Comparison of ENCODE assay signal across 12 cellular contexts in genomic region chr11:850777-851762, GRCh38. TPM values are rescaled to one million over a fixed set of nuclear protein-coding genes. Genes with fewer than 3 reads are reported as not detected.
DNase-seq lines count a peak whose midpoint lies in the region; ATAC-seq, FAIRE-seq and TF ChIP-seq lines count a peak whose summit lies in the region.
"Had no signal": no experiment of that assay in that cellular context is flagged by ENCODE, and none has a peak within 500 bp of the region (broad histone marks: within the 10 kb centered on the region; RNA-seq: fewer than 3 reads in every experiment).

No MANE protein-coding gene starts in this region.

- H4K20me1 ChIP-seq in GM12878 (ENCODE audit: control insufficient read depth, insufficient read depth) = no peaks in the 10 kb centered on the region

- H3K36me3 ChIP-seq in GM12878 (ENCODE audit: control insufficient read depth in 2 of 2, insufficient read depth in 2 of 2, low read length in 1 of 2) (no peaks in the 10 kb centered on the region), Peyer's patch (no peaks in the 10 kb centered on the region)
- H3K36me3 ChIP-seq: breast epithelium, thoracic aorta had no signal

- peak; percentile 56 for DNase-seq in DMS 273 (lab: John Stamatoyannopoulos, UW; ENCODE audit: unreplicated experiment)
- no peak for DNase-seq in DMS 273 treated with DMSO at 0.1 percent for 48 hours (lab: John Stamatoyannopoulos, UW)
- DNase-seq in HFF-Myc (ENCODE audit: extremely low read depth, low read depth) = no peak
- DNase-seq in GM12878 (ENCODE audit: low read depth, low spot score) = no peak
- no peak for DNase-seq in NCI-H187 treated with DMSO at 0.1 percent for 48 hours (lab: John Stamatoyannopoulos, UW)
- DNase-seq in Peyer's patch = no peak
- DNase-seq: NCI-H2029 treated with DMSO at 0.1 percent for 48 hours had no signal

- no peaks in the 10 kb centered on the region for H3K9me3 ChIP-seq in GM12878 (replicated peaks; ENCODE audit: control insufficient read depth, insufficient read depth, low read length)
- H3K9me3 ChIP-seq in Peyer's patch = no peaks in the 10 kb centered on the region
- H3K9me3 ChIP-seq: breast epithelium, thoracic aorta had no signal

- in situ Hi-C loops in GM12878 (cut with MboI) = no loop called here

- no peaks in the 10 kb centered on the region for H3K79me2 ChIP-seq in GM12878 (ENCODE audit: control insufficient read depth, insufficient read depth, low read length)

- no peaks in the 10 kb centered on the region; a peak in 1 of 4 replicates for H3K27me3 ChIP-seq in GM12878 (replicated peaks in 1 of 2; ENCODE audit: control insufficient read depth in 2 of 2, insufficient read depth in 2 of 2, low read length in 1 of 2)
- H3K27me3 ChIP-seq in Peyer's patch = peaks cover 0 to 10% of the 10 kb centered on the region in 2 donors
- H3K27me3 ChIP-seq: breast epithelium had no signal

- H3K4me3 Mint-ChIP-seq in nephron = peak overlapping the region; percentile 80 to 84 (median 82)

- H3K9me3 Mint-ChIP-seq in nephron = no peaks in the 10 kb centered on the region

- no peak for TF ChIP-seq POLR2A in GM12878 (IDR thresholded peaks at IDR 0.05; ENCODE audit: low read depth, low read length)
- TF ChIP-seq POLR2A in Peyer's patch (IDR thresholded peaks at IDR 0.05) = no peak

- TF ChIP-seq CTCF in HFF-Myc (IDR thresholded peaks at IDR 0.05; ENCODE audit: low read depth, low read length, missing control alignments) = no peak
- peak; percentile 11 to 31 (median 23); a peak in 3 of 6 replicates for TF ChIP-seq CTCF in GM12878 (IDR thresholded peaks at IDR 0.05 in 2 of 3, conservative IDR thresholded peaks at IDR 0.05 in 1 of 3; ENCODE audit: control insufficient read depth in 2 of 3, extremely low read depth in 1 of 3, insufficient read depth in 1 of 3, low read depth in 3 of 3, low read length in 3 of 3)
- peak in 1 of 3 experiments; percentile 12 for TF ChIP-seq CTCF in nephron (IDR thresholded peaks at IDR 0.05; ENCODE audit: unreplicated experiment in 3 of 3)
- TF ChIP-seq CTCF in Peyer's patch (IDR thresholded peaks at IDR 0.05) = peak in 1 of 6 experiments; percentile 11

- H3K4me1 Mint-ChIP-seq in nephron = peaks cover 9% of the 10 kb centered on the region

- RAD21 ChIA-PET in GM12878 (lab: Charles Lee; ENCODE audit: unreplicated experiment) = no interaction called here

- CTCF ChIA-PET in GM12878 (lab: Yijun Ruan, JAX) = interaction anchor here (1.0 kb wide), 1 partner anchor 200 kb away, joined by 5 read pairs; no protein-coding TSS in a partner anchor

- H3K36me3 Mint-ChIP-seq in nephron (ENCODE audit: low read depth) = no peaks in the 10 kb centered on the region

- H3K4me2 ChIP-seq in GM12878 (ENCODE audit: control insufficient read depth, insufficient read depth) = no peak overlapping the region

- intact Hi-C loops in GM12878 (cut with micrococcal nuclease; ENCODE audit: unreplicated experiment) = no loop called here

- H3K9ac ChIP-seq in GM12878 (ENCODE audit: control insufficient read depth, insufficient read depth, low read length) = no peak overlapping the region

- no peaks in the 10 kb centered on the region for H3K4me1 ChIP-seq in GM12878 (ENCODE audit: control insufficient read depth, insufficient read depth, low read length)
- peaks cover 0 to 36% (median 18%) of the 10 kb centered on the region in 4 donors for H3K4me1 ChIP-seq in Peyer's patch

- peaks cover 4% of the 10 kb centered on the region for H3K27me3 Mint-ChIP-seq in nephron (ENCODE audit: low read depth)

- no peak for TF ChIP-seq EP300 in GM12878 (IDR thresholded peaks at IDR 0.05; ENCODE audit: borderline replicate concordance in 1 of 2, control insufficient read depth in 1 of 2, low read depth in 2 of 2, low read length in 2 of 2)

- ATAC-seq in GM12878 (peak; percentile 27; the same call in 1 of the 3 replicates), HG03342 (IDR thresholded peaks at IDR 0.05; ENCODE audit: unreplicated experiment) (no peak)

- POLR2A ChIA-PET in GM12878 (lab: Charles Lee) = no interaction called here

- H3K4me3 ChIP-seq in HFF-Myc (replicated peaks; ENCODE audit: low read depth, low read length) = 0 out of 2 replicates have a peak overlapping the region, but pooled peaks have one; percentile 1
- H3K4me3 ChIP-seq in GM12878 = no peak overlapping the region
- no peak overlapping the region for H3K4me3 ChIP-seq in Peyer's patch

- H2AFZ ChIP-seq in GM12878 (ENCODE audit: control insufficient read depth, low read depth, low read length) = no peak overlapping the region

- FAIRE-seq in GM12878 (lab: Jason Lieb, UNC) = no peak

- SMC1A ChIA-PET in GM12878 (lab: Charles Lee; ENCODE audit: uncharacterized antibody, unreplicated experiment) = no interaction called here

- H3K27ac ChIP-seq in GM12878 (ENCODE audit: control insufficient read depth, insufficient read depth) (no peak overlapping the region), Peyer's patch (no peak overlapping the region)
- H3K27ac ChIP-seq: 22Rv1, thoracic aorta had no signal

- peak; percentile 49 for TF ChIP-seq RAD21 in GM12878 (IDR thresholded peaks at IDR 0.05; ENCODE audit: insufficient read depth, low read depth, low read length)

- no TSS peak for BruUV-seq in GM12878 (replicated peaks; lab: Mats Ljungman, UMichigan)

- 78% methylated on average over 21 of the region's 28 CpGs for WGBS in GM12878 (ENCODE audit: insufficient coverage, insufficient replicate concordance, low lambda C conversion rate, missing lambda C conversion rate)

- no peak overlapping the region for H3K27ac Mint-ChIP-seq in nephron

RNA-seq across cellular contexts. Expression of gene TSPAN4, which starts 8.4 kb away (rescaled TPM):
- 47.0 and 47.6 TPM in 2 replicates for total RNA-seq in GM12878 (2013; cell fraction: nucleolus; rRNA removed)
- total RNA-seq in GM12878 (2014; rRNA removed) (9.3 and 10.1 TPM in 2 replicates), GM12878 (2014; rRNA removed; fragmentation: Illumina TruSeq; extraction: Trizol) (2.3 and 2.7 TPM in 2 replicates), GM12878 (2021) (8.7 and 9.0 TPM in 2 replicates), Peyer's patch (10 to 100 TPM; 20.0 to 52.1 (median 38.4) TPM)
- polyA plus RNA-seq in GM12878 (2011; ENCODE audit: low read depth) = 3.5 TPM
- polyA plus RNA-seq in GM12878 (2011; rRNA removed) (6.5 and 13.4 TPM in 2 replicates), GM12878 (2014; fragmentation: Illumina TruSeq; extraction: Trizol) (0.96 TPM in 1 of 2 replicates, not detected in the other), GM12878 (2014; fragmentation: Nextera tagmentation; extraction: Ambion mirVana) (under 1 TPM in 1 of 2 experiments, not detected in 1; 0.37 TPM), GM12878 (2014; rRNA removed) (11.6 and 14.0 TPM in 2 replicates), GM12878 (2016; fragmentation: Nextera tagmentation; extraction: Ambion mirVana) (1 to 10 TPM; 7.6 to 8.5 TPM)
- 22.9 and 34.0 TPM in 2 replicates for polyA plus RNA-seq in GM12878 (2011; cell fraction: cytosol; rRNA removed)
- polyA plus RNA-seq in GM12878 (2011; cell fraction: nucleus; rRNA removed) = 75.6 and 100 TPM in 2 replicates
- polyA plus RNA-seq in GM12878 (2012) = 6.5 and 6.8 TPM in 2 replicates
- 13.9 and 15.4 TPM in 2 replicates for polyA minus RNA-seq in GM12878 (2011; rRNA and poly(A)+ RNA removed)
- polyA minus RNA-seq in GM12878 (2011; cell fraction: cytosol; rRNA and poly(A)+ RNA removed) = 21.0 and 24.9 TPM in 2 replicates
- 10.2 and 15.3 TPM in 2 replicates for polyA minus RNA-seq in GM12878 (2011; cell fraction: nucleus; rRNA and poly(A)+ RNA removed)

RNA-seq across cellular contexts. Expression of gene POLR2L, which starts 8.7 kb away (rescaled TPM):
- total RNA-seq in GM12878 (2013; cell fraction: nucleolus; rRNA removed) = 10.3 and 15.3 TPM in 2 replicates
- total RNA-seq in GM12878 (2014; rRNA removed) (366 and 432 TPM in 2 replicates), GM12878 (2014; rRNA removed; fragmentation: Illumina TruSeq; extraction: Trizol) (60.2 and 68.7 TPM in 2 replicates), GM12878 (2021) (133 and 137 TPM in 2 replicates), Peyer's patch (10 to 100 TPM; 37.8 to 67.1 (median 44.8) TPM)
- polyA plus RNA-seq in GM12878 (2011; ENCODE audit: low read depth) = 11.2 TPM
- polyA plus RNA-seq in GM12878 (2011; rRNA removed) (13.7 and 44.2 TPM in 2 replicates), GM12878 (2014; fragmentation: Illumina TruSeq; extraction: Trizol) (2.2 and 23.1 TPM in 2 replicates), GM12878 (2014; fragmentation: Nextera tagmentation; extraction: Ambion mirVana) (100 to 1,000 TPM in 1 of 2 experiments, 10 to 100 TPM in 1; 68.8 to 117 TPM), GM12878 (2014; rRNA removed) (318 and 463 TPM in 2 replicates), GM12878 (2016; fragmentation: Nextera tagmentation; extraction: Ambion mirVana) (100 to 1,000 TPM; 439 to 497 TPM)
- 76.2 and 168 TPM in 2 replicates for polyA plus RNA-seq in GM12878 (2011; cell fraction: cytosol; rRNA removed)
- 129 and 164 TPM in 2 replicates for polyA plus RNA-seq in GM12878 (2011; cell fraction: nucleus; rRNA removed)
- polyA plus RNA-seq in GM12878 (2012) = 136 and 240 TPM in 2 replicates
- polyA minus RNA-seq in GM12878 (2011; rRNA and poly(A)+ RNA removed) = 70.2 and 136 TPM in 2 replicates
- 63.5 and 71.9 TPM in 2 replicates for polyA minus RNA-seq in GM12878 (2011; cell fraction: cytosol; rRNA and poly(A)+ RNA removed)
- 35.2 and 55.4 TPM in 2 replicates for polyA minus RNA-seq in GM12878 (2011; cell fraction: nucleus; rRNA and poly(A)+ RNA removed)

RNA-seq across cellular contexts. Expression of gene CD151, which starts 18.3 kb away (rescaled TPM):
- 31.6 and 37.0 TPM in 2 replicates for total RNA-seq in GM12878 (2013; cell fraction: nucleolus; rRNA removed)
- total RNA-seq in GM12878 (2014; rRNA removed) (26.2 and 37.1 TPM in 2 replicates), GM12878 (2014; rRNA removed; fragmentation: Illumina TruSeq; extraction: Trizol) (11.1 and 17.6 TPM in 2 replicates), GM12878 (2021) (28.6 and 31.7 TPM in 2 replicates), Peyer's patch (100 to 1,000 TPM; 102 to 277 (median 237) TPM)
- polyA plus RNA-seq in GM12878 (2011; ENCODE audit: low read depth) = 11.6 TPM
- polyA plus RNA-seq in GM12878 (2011; rRNA removed) (19.9 and 39.6 TPM in 2 replicates), GM12878 (2014; fragmentation: Illumina TruSeq; extraction: Trizol) (1.5 and 9.4 TPM in 2 replicates), GM12878 (2014; fragmentation: Nextera tagmentation; extraction: Ambion mirVana) (1 to 10 TPM in 1 of 2 experiments, under 1 TPM in 1; 0.52 to 1.4 TPM), GM12878 (2014; rRNA removed) (40.1 and 41.7 TPM in 2 replicates), GM12878 (2016; fragmentation: Nextera tagmentation; extraction: Ambion mirVana) (10 to 100 TPM in 1 of 2 experiments, 1 to 10 TPM in 1; 9.4 to 11.7 TPM)
- polyA plus RNA-seq in GM12878 (2011; cell fraction: cytosol; rRNA removed) = 55.0 and 67.3 TPM in 2 replicates
- polyA plus RNA-seq in GM12878 (2011; cell fraction: nucleus; rRNA removed) = 150 and 186 TPM in 2 replicates
- polyA plus RNA-seq in GM12878 (2012) = 30.4 and 30.5 TPM in 2 replicates
- polyA minus RNA-seq in GM12878 (2011; rRNA and poly(A)+ RNA removed) = 32.0 and 60.1 TPM in 2 replicates
- polyA minus RNA-seq in GM12878 (2011; cell fraction: cytosol; rRNA and poly(A)+ RNA removed) = 19.9 and 21.7 TPM in 2 replicates
- 35.8 and 46.4 TPM in 2 replicates for polyA minus RNA-seq in GM12878 (2011; cell fraction: nucleus; rRNA and poly(A)+ RNA removed)

RNA-seq across cellular contexts. Expression of gene CRACR2B, which starts 23.4 kb away (rescaled TPM):
- 19.6 and 20.5 TPM in 2 replicates for total RNA-seq in GM12878 (2013; cell fraction: nucleolus; rRNA removed)
- total RNA-seq in GM12878 (2014; rRNA removed) = 19.2 and 20.1 TPM in 2 replicates
- 3.0 and 3.7 TPM in 2 replicates for total RNA-seq in GM12878 (2014; rRNA removed; fragmentation: Illumina TruSeq; extraction: Trizol)
- 29.6 and 32.6 TPM in 2 replicates for total RNA-seq in GM12878 (2021)
- 2.2 TPM for polyA plus RNA-seq in GM12878 (2011; ENCODE audit: low read depth)
- 3.3 and 8.8 TPM in 2 replicates for polyA plus RNA-seq in GM12878 (2011; rRNA removed)
- 12.4 and 20.6 TPM in 2 replicates for polyA plus RNA-seq in GM12878 (2011; cell fraction: cytosol; rRNA removed)
- polyA plus RNA-seq in GM12878 (2011; cell fraction: nucleus; rRNA removed) = 217 and 287 TPM in 2 replicates
- polyA plus RNA-seq in GM12878 (2012) = 8.8 and 10.3 TPM in 2 replicates
- 0.43 and 4.4 TPM in 2 replicates for polyA plus RNA-seq in GM12878 (2014; fragmentation: Illumina TruSeq; extraction: Trizol)
- under 1 TPM; 0.10 to 0.31 TPM for polyA plus RNA-seq in GM12878 (2014; fragmentation: Nextera tagmentation; extraction: Ambion mirVana)
- 33.7 and 44.0 TPM in 2 replicates for polyA plus RNA-seq in GM12878 (2014; rRNA removed)
- 10 to 100 TPM; 16.6 to 17.0 TPM for polyA plus RNA-seq in GM12878 (2016; fragmentation: Nextera tagmentation; extraction: Ambion mirVana)
- 2.9 and 6.7 TPM in 2 replicates for polyA minus RNA-seq in GM12878 (2011; rRNA and poly(A)+ RNA removed)
- 5.2 and 5.9 TPM in 2 replicates for polyA minus RNA-seq in GM12878 (2011; cell fraction: cytosol; rRNA and poly(A)+ RNA removed)
- 26.6 and 33.3 TPM in 2 replicates for polyA minus RNA-seq in GM12878 (2011; cell fraction: nucleus; rRNA and poly(A)+ RNA removed)
- 100 to 1,000 TPM in 3 of 4 donors, 10 to 100 TPM in 1; 44.0 to 175 (median 110) TPM for total RNA-seq in Peyer's patch

RNA-seq across cellular contexts. Expression of gene PNPLA2, which starts 32.4 kb away (rescaled TPM):
- 29.4 and 31.7 TPM in 2 replicates for total RNA-seq in GM12878 (2013; cell fraction: nucleolus; rRNA removed)
- total RNA-seq in GM12878 (2014; rRNA removed) (9.3 and 9.8 TPM in 2 replicates), GM12878 (2014; rRNA removed; fragmentation: Illumina TruSeq; extraction: Trizol) (2.5 and 4.2 TPM in 2 replicates), GM12878 (2021) (33.4 and 34.0 TPM in 2 replicates), Peyer's patch (100 to 1,000 TPM in 3 of 4 donors, 10 to 100 TPM in 1; 71.8 to 254 (median 163) TPM)
- polyA plus RNA-seq in GM12878 (2011; ENCODE audit: low read depth) = 10.9 TPM
- polyA plus RNA-seq in GM12878 (2011; rRNA removed) (1.7 and 5.1 TPM in 2 replicates), GM12878 (2014; fragmentation: Illumina TruSeq; extraction: Trizol) (1.5 and 6.4 TPM in 2 replicates), GM12878 (2014; fragmentation: Nextera tagmentation; extraction: Ambion mirVana) (under 1 TPM; 0.19 to 0.62 TPM), GM12878 (2014; rRNA removed) (18.3 and 26.5 TPM in 2 replicates), GM12878 (2016; fragmentation: Nextera tagmentation; extraction: Ambion mirVana) (10 to 100 TPM; 15.5 to 16.1 TPM)
- polyA plus RNA-seq in GM12878 (2011; cell fraction: cytosol; rRNA removed) = 6.0 and 8.6 TPM in 2 replicates
- polyA plus RNA-seq in GM12878 (2011; cell fraction: nucleus; rRNA removed) = 225 and 234 TPM in 2 replicates
- polyA plus RNA-seq in GM12878 (2012) = 29.5 and 33.5 TPM in 2 replicates
- polyA minus RNA-seq in GM12878 (2011; rRNA and poly(A)+ RNA removed) = 9.9 and 21.7 TPM in 2 replicates
- 7.4 and 10.4 TPM in 2 replicates for polyA minus RNA-seq in GM12878 (2011; cell fraction: cytosol; rRNA and poly(A)+ RNA removed)
- 51.3 and 63.1 TPM in 2 replicates for polyA minus RNA-seq in GM12878 (2011; cell fraction: nucleus; rRNA and poly(A)+ RNA removed)
